Comparison of ENCODE assay signal across 1 cellular context in the genomic region with DNA sequence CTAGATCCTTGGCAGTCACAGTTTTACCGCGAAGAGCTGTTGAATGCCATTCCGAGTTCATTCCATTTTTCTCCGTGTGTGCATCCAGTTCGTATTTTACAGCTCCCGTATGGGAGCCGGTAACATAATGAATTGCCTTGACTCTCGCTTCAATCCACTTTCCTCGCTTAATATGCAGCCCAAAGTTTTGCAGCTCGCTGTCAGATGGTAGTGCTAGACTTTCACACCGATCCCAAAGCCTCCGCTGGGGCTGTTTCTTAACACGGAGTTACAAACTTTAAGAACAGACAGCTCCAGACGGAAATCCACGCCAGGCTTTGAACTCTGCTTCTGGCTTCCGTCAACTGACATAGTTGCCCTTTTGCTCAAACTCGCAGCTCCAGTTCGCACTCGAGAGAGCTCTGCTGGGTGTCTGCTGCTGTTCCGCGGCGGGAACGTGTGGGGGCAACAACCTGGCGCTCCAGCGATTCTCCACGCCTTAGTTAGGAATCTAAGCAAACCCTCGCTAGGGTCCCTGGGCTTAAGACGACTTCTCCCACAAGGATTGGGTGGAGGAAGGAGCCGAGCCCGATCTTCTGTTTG.
TF ChIP-seq lines count a peak whose summit lies in the region.

No MANE protein-coding gene starts in this region.

TF ChIP-seq in SK-N-SH, 30 proteins besides CTCF, POLR2A, EP300 and RAD21 (continued from another document):
- TF ChIP-seq, protein P1, sequence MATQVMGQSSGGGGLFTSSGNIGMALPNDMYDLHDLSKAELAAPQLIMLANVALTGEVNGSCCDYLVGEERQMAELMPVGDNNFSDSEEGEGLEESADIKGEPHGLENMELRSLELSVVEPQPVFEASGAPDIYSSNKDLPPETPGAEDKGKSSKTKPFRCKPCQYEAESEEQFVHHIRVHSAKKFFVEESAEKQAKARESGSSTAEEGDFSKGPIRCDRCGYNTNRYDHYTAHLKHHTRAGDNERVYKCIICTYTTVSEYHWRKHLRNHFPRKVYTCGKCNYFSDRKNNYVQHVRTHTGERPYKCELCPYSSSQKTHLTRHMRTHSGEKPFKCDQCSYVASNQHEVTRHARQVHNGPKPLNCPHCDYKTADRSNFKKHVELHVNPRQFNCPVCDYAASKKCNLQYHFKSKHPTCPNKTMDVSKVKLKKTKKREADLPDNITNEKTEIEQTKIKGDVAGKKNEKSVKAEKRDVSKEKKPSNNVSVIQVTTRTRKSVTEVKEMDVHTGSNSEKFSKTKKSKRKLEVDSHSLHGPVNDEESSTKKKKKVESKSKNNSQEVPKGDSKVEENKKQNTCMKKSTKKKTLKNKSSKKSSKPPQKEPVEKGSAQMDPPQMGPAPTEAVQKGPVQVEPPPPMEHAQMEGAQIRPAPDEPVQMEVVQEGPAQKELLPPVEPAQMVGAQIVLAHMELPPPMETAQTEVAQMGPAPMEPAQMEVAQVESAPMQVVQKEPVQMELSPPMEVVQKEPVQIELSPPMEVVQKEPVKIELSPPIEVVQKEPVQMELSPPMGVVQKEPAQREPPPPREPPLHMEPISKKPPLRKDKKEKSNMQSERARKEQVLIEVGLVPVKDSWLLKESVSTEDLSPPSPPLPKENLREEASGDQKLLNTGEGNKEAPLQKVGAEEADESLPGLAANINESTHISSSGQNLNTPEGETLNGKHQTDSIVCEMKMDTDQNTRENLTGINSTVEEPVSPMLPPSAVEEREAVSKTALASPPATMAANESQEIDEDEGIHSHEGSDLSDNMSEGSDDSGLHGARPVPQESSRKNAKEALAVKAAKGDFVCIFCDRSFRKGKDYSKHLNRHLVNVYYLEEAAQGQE (IDR thresholded peaks at IDR 0.05; ENCODE audit: low read depth, low read length) = peak; percentile 29; the same call in 1 of the 2 replicates
- TF ChIP-seq, protein P2, sequence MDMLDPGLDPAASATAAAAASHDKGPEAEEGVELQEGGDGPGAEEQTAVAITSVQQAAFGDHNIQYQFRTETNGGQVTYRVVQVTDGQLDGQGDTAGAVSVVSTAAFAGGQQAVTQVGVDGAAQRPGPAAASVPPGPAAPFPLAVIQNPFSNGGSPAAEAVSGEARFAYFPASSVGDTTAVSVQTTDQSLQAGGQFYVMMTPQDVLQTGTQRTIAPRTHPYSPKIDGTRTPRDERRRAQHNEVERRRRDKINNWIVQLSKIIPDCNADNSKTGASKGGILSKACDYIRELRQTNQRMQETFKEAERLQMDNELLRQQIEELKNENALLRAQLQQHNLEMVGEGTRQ (IDR thresholded peaks at IDR 0.05; ENCODE audit: borderline replicate concordance, low read depth, low read length) = no peak
- TF ChIP-seq NFIC (IDR thresholded peaks at IDR 0.05; ENCODE audit: borderline replicate concordance) = no peak
- TF ChIP-seq CHD2 (IDR thresholded peaks at IDR 0.05; ENCODE audit: low read length, partially characterized antibody) = peak; percentile 81
- no peak for TF ChIP-seq TEAD4 (IDR thresholded peaks at IDR 0.05; ENCODE audit: borderline replicate concordance, insufficient read depth)
- TF ChIP-seq NRF1 (IDR thresholded peaks at IDR 0.05; ENCODE audit: low read depth, low read length) = no peak
- TF ChIP-seq MXI1 (IDR thresholded peaks at IDR 0.05; ENCODE audit: low read depth, low read length) = peak; percentile 72
- peak; percentile 43; the same call in 1 of the 2 replicates for TF ChIP-seq SIN3A (IDR thresholded peaks at IDR 0.05; ENCODE audit: borderline replicate concordance, low read depth, low read length)
- TF ChIP-seq, protein P3, sequence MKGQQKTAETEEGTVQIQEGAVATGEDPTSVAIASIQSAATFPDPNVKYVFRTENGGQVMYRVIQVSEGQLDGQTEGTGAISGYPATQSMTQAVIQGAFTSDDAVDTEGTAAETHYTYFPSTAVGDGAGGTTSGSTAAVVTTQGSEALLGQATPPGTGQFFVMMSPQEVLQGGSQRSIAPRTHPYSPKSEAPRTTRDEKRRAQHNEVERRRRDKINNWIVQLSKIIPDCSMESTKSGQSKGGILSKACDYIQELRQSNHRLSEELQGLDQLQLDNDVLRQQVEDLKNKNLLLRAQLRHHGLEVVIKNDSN (IDR thresholded peaks at IDR 0.05; ENCODE audit: borderline replicate concordance, low read depth) = no peak
- TF ChIP-seq EZH2phosphoT487 (IDR thresholded peaks at IDR 0.05; ENCODE audit: borderline replicate concordance, low read depth) = no peak
- TF ChIP-seq RFX5 (IDR thresholded peaks at IDR 0.05; ENCODE audit: low read length) = 0 out of 2 replicates have a peak, but pooled peaks have one; percentile 26
- TF ChIP-seq TCF12 (IDR thresholded peaks at IDR 0.05) = peak; percentile 57
- TF ChIP-seq GATA2 (CRISPR knock-in tag; IDR thresholded peaks at IDR 0.05) = no peak
- TF ChIP-seq FOXM1 (IDR thresholded peaks at IDR 0.05; ENCODE audit: low read depth) = no peak
- no peak for TF ChIP-seq FOXJ3 (CRISPR knock-in tag; IDR thresholded peaks at IDR 0.05)
- peak; percentile 9; the same call in 1 of the 2 replicates for TF ChIP-seq ELF1 (IDR thresholded peaks at IDR 0.05)
- TF ChIP-seq SMC3 (IDR thresholded peaks at IDR 0.05; ENCODE audit: low read depth, low read length) = 0 out of 2 replicates have a peak, but pooled peaks have one; percentile 24
- peak; percentile 81 for TF ChIP-seq JUND (IDR thresholded peaks at IDR 0.05)
- TF ChIP-seq, protein P4, sequence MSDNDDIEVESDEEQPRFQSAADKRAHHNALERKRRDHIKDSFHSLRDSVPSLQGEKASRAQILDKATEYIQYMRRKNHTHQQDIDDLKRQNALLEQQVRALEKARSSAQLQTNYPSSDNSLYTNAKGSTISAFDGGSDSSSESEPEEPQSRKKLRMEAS (IDR thresholded peaks at IDR 0.05; ENCODE audit: low read depth) = peak; percentile 58; the same call in 1 of the 2 replicates
- TF ChIP-seq, protein P5, sequence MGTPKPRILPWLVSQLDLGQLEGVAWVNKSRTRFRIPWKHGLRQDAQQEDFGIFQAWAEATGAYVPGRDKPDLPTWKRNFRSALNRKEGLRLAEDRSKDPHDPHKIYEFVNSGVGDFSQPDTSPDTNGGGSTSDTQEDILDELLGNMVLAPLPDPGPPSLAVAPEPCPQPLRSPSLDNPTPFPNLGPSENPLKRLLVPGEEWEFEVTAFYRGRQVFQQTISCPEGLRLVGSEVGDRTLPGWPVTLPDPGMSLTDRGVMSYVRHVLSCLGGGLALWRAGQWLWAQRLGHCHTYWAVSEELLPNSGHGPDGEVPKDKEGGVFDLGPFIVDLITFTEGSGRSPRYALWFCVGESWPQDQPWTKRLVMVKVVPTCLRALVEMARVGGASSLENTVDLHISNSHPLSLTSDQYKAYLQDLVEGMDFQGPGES (IDR thresholded peaks at IDR 0.05; ENCODE audit: low read depth, low read length) = no peak
- TF ChIP-seq FOSL2 (IDR thresholded peaks at IDR 0.05; ENCODE audit: borderline replicate concordance, low read depth) = no peak
- no peak for TF ChIP-seq MEF2A (IDR thresholded peaks at IDR 0.05; ENCODE audit: borderline replicate concordance, low read depth)
